Comparison of ENCODE assay signal across 1 cellular context in genomic region chr6:47009583-47009982, GRCh38.
TF ChIP-seq lines count a peak whose summit lies in the region.

No MANE protein-coding gene starts in this region.

TF ChIP-seq in HEK293, 187 proteins besides CTCF, POLR2A, EP300 and RAD21 (continued from another document):
- no peak for TF ChIP-seq ZNF148 (tag by site-specific recombination; IDR thresholded peaks at IDR 0.05; ENCODE audit: borderline replicate concordance)
- no peak for TF ChIP-seq ZNF121 (tag by site-specific recombination; IDR thresholded peaks at IDR 0.05)
- no peak for TF ChIP-seq BCL6B (tag by site-specific recombination; IDR thresholded peaks at IDR 0.05)
TF ChIP-seq in HEK293: peak in this region for 0.
